Comparison of ENCODE assay signal across 35 cellular contexts in the genomic region with DNA sequence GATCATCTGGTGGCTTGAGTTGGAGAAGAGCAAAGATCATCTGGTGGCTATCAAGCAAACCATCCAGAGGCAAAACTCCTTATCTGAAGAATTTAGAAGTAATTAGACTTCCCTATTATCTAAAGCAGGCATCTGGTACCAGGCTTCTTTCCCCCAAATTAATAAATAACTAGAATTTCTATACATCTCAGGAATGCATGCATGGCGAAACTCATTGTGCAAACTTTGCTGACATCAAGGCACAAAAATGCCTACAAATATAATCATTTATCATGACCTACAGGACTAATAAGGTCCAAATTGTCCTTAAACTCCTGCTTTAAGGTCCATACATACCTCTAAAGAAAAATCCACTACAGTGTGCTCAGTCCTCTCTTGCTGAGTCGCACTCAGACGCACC. TPM values are rescaled to one million over a fixed set of nuclear protein-coding genes. Genes with fewer than 3 reads are reported as not detected.
"Had no signal": no experiment of that assay in that cellular context is flagged by ENCODE, and none has a peak within 500 bp of the region (broad histone marks: within the 10 kb centered on the region; RNA-seq: fewer than 3 reads in every experiment).

No MANE protein-coding gene starts in this region.

- H3K4me3 Mint-ChIP-seq: naive B cell; naive thymus-derived CD8-positive, alpha-beta T cell; natural killer cell treated with Interleukin-12 subunit alpha and Interleukin-12 subunit beta and Interleukin-15 and Interleukin-18, amount 100 ng/mL, for 72 hours; nephron progenitor cell; neural crest cell; stimulated activated effector memory CD8-positive, alpha-beta T cell treated with anti-CD3 and anti-CD28 coated beads, Interleukin-12 subunit alpha, Interleukin-12 subunit beta, amount 100 ng/mL, for 72 hours; stimulated activated naive B cell treated with anti-CD40 and anti-IgM and Interleukin-4, amounts not matched to agents 10 μg/mL and 1 μg/mL and 100 μg/mL, for 72 hours; stimulated activated naive CD8-positive, alpha-beta T cell treated with anti-CD3 and anti-CD28 coated beads, Interleukin-15, Interleukin-2, amounts not matched to agents 100 ng/mL and 50 ng/mL, for 24 hours; type B pancreatic cell had no signal

- H3K4me1 Mint-ChIP-seq: naive thymus-derived CD8-positive, alpha-beta T cell; nephron progenitor cell; neural crest cell; stimulated activated effector memory CD8-positive, alpha-beta T cell treated with anti-CD3 and anti-CD28 coated beads, Interleukin-12 subunit alpha, Interleukin-12 subunit beta, amount 100 ng/mL, for 72 hours; stimulated activated naive B cell treated with anti-CD40 and anti-IgM and Interleukin-4, amounts not matched to agents 10 μg/mL and 1 μg/mL and 100 μg/mL, for 72 hours had no signal

- H3K4me1 ChIP-seq: pancreas, psoas muscle, spleen, stomach, thyroid gland, tibial nerve, vagina had no signal

- H3K4me2 ChIP-seq: smooth muscle cell had no signal

- H3K36me3 Mint-ChIP-seq: stimulated activated effector memory CD8-positive, alpha-beta T cell treated with anti-CD3 and anti-CD28 coated beads, Interleukin-12 subunit alpha, Interleukin-12 subunit beta, amount 100 ng/mL, for 72 hours; type B pancreatic cell had no signal

- H3K36me3 ChIP-seq: neutrophil, pancreas, spleen, stomach, thoracic aorta, thyroid gland, tibial nerve, vagina had no signal

- H3K27me3 ChIP-seq: neutrophil, pancreas, spleen, stomach, thyroid gland, tibial nerve, vagina had no signal

- DNase-seq: naive B cell; naive thymus-derived CD8-positive, alpha-beta T cell; nephron progenitor cell; nucleus accumbens; pancreas; psoas muscle; right cardiac atrium; spleen; stimulated activated CD4-positive, alpha-beta T cell treated with anti-CD3 and anti-CD28 coated beads, Interleukin-12 subunit alpha, Interleukin-12 subunit beta, amount 100 ng/mL, for 4 hours; stimulated activated CD4-positive, alpha-beta T cell treated with anti-CD3 and anti-CD28 coated beads, Interleukin-1b, Interleukin-23, amount 100 ng/mL, for 48 hours; stimulated activated CD4-positive, alpha-beta T cell treated with anti-CD3 and anti-CD28 coated beads, Interleukin-4, amount 100 ng/mL, for 24 hours; stimulated activated naive B cell treated with anti-CD40 and anti-IgM and Interleukin-4, amounts not matched to agents 10 μg/mL and 1 μg/mL and 100 μg/mL, for 72 hours; stimulated activated naive CD4-positive, alpha-beta T cell treated with Interleukin-2 at 50 U/mL for 16 hours; stomach; thyroid gland had no signal

- H3K27me3 Mint-ChIP-seq: naive B cell; naive thymus-derived CD8-positive, alpha-beta T cell; natural killer cell treated with Interleukin-12 subunit alpha and Interleukin-12 subunit beta and Interleukin-15 and Interleukin-18, amount 100 ng/mL, for 72 hours; stimulated activated naive B cell treated with anti-CD40 and anti-IgM and Interleukin-4, amounts not matched to agents 10 μg/mL and 1 μg/mL and 100 μg/mL, for 72 hours; stimulated activated naive CD8-positive, alpha-beta T cell treated with anti-CD3 and anti-CD28 coated beads, Interleukin-15, Interleukin-2, amounts not matched to agents 100 ng/mL and 50 ng/mL, for 24 hours; type B pancreatic cell had no signal

- FAIRE-seq: pancreas, urothelium cell line had no signal

- H3K27ac ChIP-seq: neutrophil, pancreas, psoas muscle, skin epidermis, spleen, stomach, thoracic aorta, thyroid gland, tibial nerve, vagina had no signal

- H3K4me3 ChIP-seq: pancreas, psoas muscle, skin epidermis, smooth muscle cell, spleen, stomach, thoracic aorta, thyroid gland, tibial nerve, vagina had no signal

- ATAC-seq: naive thymus-derived CD8-positive, alpha-beta T cell; natural killer cell treated with Interleukin-12 subunit alpha and Interleukin-12 subunit beta and Interleukin-15 and Interleukin-18, amount 100 ng/mL, for 72 hours; pancreas; psoas muscle; right cardiac atrium; sciatic nerve; stimulated activated effector memory CD8-positive, alpha-beta T cell treated with anti-CD3 and anti-CD28 coated beads, Interleukin-12 subunit alpha, Interleukin-12 subunit beta, amount 100 ng/mL, for 72 hours; stimulated activated naive B cell treated with anti-CD40 and anti-IgM and Interleukin-4, amounts not matched to agents 10 μg/mL and 1 μg/mL and 100 μg/mL, for 72 hours had no signal

- H3K27ac Mint-ChIP-seq: naive B cell; naive thymus-derived CD8-positive, alpha-beta T cell; natural killer cell treated with Interleukin-12 subunit alpha and Interleukin-12 subunit beta and Interleukin-15 and Interleukin-18, amount 100 ng/mL, for 72 hours; nephron progenitor cell; progenitor cell of endocrine pancreas; stimulated activated effector memory CD8-positive, alpha-beta T cell treated with anti-CD3 and anti-CD28 coated beads, Interleukin-12 subunit alpha, Interleukin-12 subunit beta, amount 100 ng/mL, for 72 hours; stimulated activated naive B cell treated with anti-CD40 and anti-IgM and Interleukin-4, amounts not matched to agents 10 μg/mL and 1 μg/mL and 100 μg/mL, for 72 hours; stimulated activated naive CD8-positive, alpha-beta T cell treated with anti-CD3 and anti-CD28 coated beads, Interleukin-15, Interleukin-2, amounts not matched to agents 100 ng/mL and 50 ng/mL, for 24 hours; type B pancreatic cell had no signal

- H3K9me3 ChIP-seq: neutrophil, pancreas, psoas muscle, stomach, thoracic aorta, thyroid gland, vagina had no signal

- H3K9me3 Mint-ChIP-seq: type B pancreatic cell had no signal

RNA-seq across cellular contexts. Expression of gene OR13D1, which starts 6.0 kb away (rescaled TPM):
- total RNA-seq: naive thymus-derived CD8-positive, alpha-beta T cell; natural killer cell treated with Interleukin-12 subunit alpha and Interleukin-12 subunit beta and Interleukin-15 and Interleukin-18, amount 100 ng/mL, for 72 hours; neural crest cell; omental fat pad; osteocyte; pancreas; progenitor cell of endocrine pancreas; psoas muscle; renal cortical epithelial cell; right cardiac atrium; sciatic nerve; smooth muscle cell; spleen; stomach; subcutaneous adipose tissue; temporal lobe; thoracic aorta; thyroid gland; tibial nerve; ureter; vagina had no signal
- polyA plus RNA-seq: naive thymus-derived CD8-positive, alpha-beta T cell; pancreas; psoas muscle; right cardiac atrium; smooth muscle cell; spleen; stomach had no signal
